ENCODE assay signal across 8 cellular contexts in genomic region chrX:154396948-154397887, GRCh38.
DNase-seq lines count a peak whose midpoint lies in the region; ATAC-seq and TF ChIP-seq lines count a peak whose summit lies in the region.

No MANE protein-coding gene starts in this region.

- H3K9me3 ChIP-seq in HUES6 (ENCODE audit: control insufficient read depth, insufficient read depth, low read depth, low read length): no peaks in the 10 kb centered on the region; the same call in 1 of the 2 replicates

- peak; percentile 51 for ATAC-seq in GM21515 (IDR thresholded peaks at IDR 0.05; ENCODE audit: unreplicated experiment)

- DNase-seq in EL: peak; percentile 73
- peak; percentile 40 for DNase-seq in SHP77 treated with DMSO at 0.1 percent for 48 hours (lab: John Stamatoyannopoulos, UW)
- peak in 27 of 51 donors; percentile 21 to 83 (median 58) for DNase-seq in hypothalamus (lab: John Stamatoyannopoulos, UW)
- no peak for DNase-seq in retinal pigment epithelial cell (ENCODE audit: low read depth)
- DNase-seq in GF-D8 (lab: John Stamatoyannopoulos, UW): no peak

- H3K27ac ChIP-seq in HUES6 (ENCODE audit: low read depth, low read length) (peak overlapping the region; percentile 89), angular gyrus (ENCODE audit: low read depth, low read length) (peak overlapping the region; percentile 91)

- H3K27me3 ChIP-seq in HUES6 (ENCODE audit: control insufficient read depth, insufficient read depth, low read length): no peaks in the 10 kb centered on the region

- H3K9ac ChIP-seq in HUES6 (ENCODE audit: low read length): peak overlapping the region; percentile 99

- no peak for TF ChIP-seq CTCF in retinal pigment epithelial cell (conservative IDR thresholded peaks at IDR 0.05; ENCODE audit: low read depth, low read length)

- peaks cover 27% of the 10 kb centered on the region for H3K36me3 ChIP-seq in HUES6 (ENCODE audit: control insufficient read depth, insufficient read depth, low read length)

- H3K4me1 ChIP-seq in HUES6 (ENCODE audit: control insufficient read depth, insufficient read depth, low read length): no peaks in the 10 kb centered on the region

- H3K4me3 ChIP-seq in HUES6 (ENCODE audit: low read depth, low read length) (peak overlapping the region; percentile 67), retinal pigment epithelial cell (ENCODE audit: low read length) (peak overlapping the region; percentile 45)

Comparison
In these comparisons a context has a peak if more than half of its experiments do, and no peak if none do; other contexts are left out.
1. DNase-seq: peak in EL (single experiment), SHP77 treated with DMSO at 0.1 percent for 48 hours (single experiment) and hypothalamus (27 of 51); none in retinal pigment epithelial cell (single experiment) and GF-D8 (single experiment).